10 cellular contexts compared by ENCODE assay signal in the genomic region with DNA sequence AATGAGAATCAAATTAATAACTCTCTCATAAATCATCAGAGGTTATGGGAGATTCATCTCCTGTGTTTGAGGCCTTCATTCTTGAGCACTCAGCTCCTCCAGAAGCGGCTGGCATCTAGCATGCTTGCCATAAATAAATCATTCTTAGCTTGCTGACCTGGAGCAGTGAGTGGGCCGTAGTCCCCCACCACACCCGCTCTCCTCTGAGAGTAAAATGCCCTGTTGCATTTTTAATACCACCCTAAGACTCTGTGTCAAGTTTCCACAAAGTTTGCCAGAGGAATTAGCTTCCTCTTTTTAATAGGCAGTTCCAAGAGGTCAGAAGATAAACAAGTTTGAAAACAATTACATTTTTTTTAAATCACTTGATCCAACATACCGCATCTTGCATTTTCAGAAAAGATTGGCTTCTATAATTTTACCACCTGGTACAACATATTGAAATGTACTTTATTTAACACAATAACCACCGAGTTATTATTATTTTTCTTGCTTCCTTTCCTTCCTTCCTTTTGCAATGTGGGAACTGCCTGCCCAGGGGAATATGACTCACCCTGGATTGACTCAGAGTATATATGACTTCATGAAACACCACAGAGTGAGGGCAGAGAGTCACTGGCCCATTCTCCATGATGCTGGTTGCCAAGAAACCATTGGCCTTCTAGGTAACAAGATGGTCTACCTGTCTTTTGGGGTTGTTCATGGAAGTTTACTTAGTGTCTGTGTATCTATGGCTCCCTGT. TPM values are rescaled to one million over a fixed set of nuclear protein-coding genes. Genes with fewer than 3 reads are reported as not detected.
A peak's percentile ranks its signal among the peaks of the same experiment; 100 is the strongest.
DNase-seq lines count a peak whose midpoint lies in the region; ATAC-seq and TF ChIP-seq lines count a peak whose summit lies in the region.
"Had no signal": no experiment of that assay in that cellular context is flagged by ENCODE, and none has a peak within 500 bp of the region (broad histone marks: within the 10 kb centered on the region; RNA-seq: fewer than 3 reads in every experiment).

No MANE protein-coding gene starts in this region.

- in situ Hi-C loops in astrocyte of the spinal cord (cut with HindIII; ENCODE audit: low sequenced_read_pairs): no loop called here

- H3K4me1 ChIP-seq in right lobe of liver: no peaks in the 10 kb centered on the region

- DNase-seq in 8988T: peak; percentile 13
- peak; percentile 75 for DNase-seq in HPDE6-E6E7 (ENCODE audit: extremely low spot score)
- peak; percentile 90 for DNase-seq in astrocyte of the spinal cord (ENCODE audit: low read depth, low spot score)
- no peak for DNase-seq in right lobe of liver
- no peak for DNase-seq in NK-92 (lab: John Stamatoyannopoulos, UW; ENCODE audit: unreplicated experiment)
- DNase-seq in naive thymus-derived CD8-positive, alpha-beta T cell: no peak
- DNase-seq in NCI-H1436 (lab: John Stamatoyannopoulos, UW): no peak

- no peaks in the 10 kb centered on the region for H3K9me3 ChIP-seq in right lobe of liver

- peaks cover 0 to 2% (median 0%) of the 10 kb centered on the region in 5 donors for H3K27me3 Mint-ChIP-seq in naive thymus-derived CD8-positive, alpha-beta T cell
- H3K27me3 Mint-ChIP-seq: IgD-negative memory B cell had no signal

- no peak overlapping the region for H3K27ac Mint-ChIP-seq in naive thymus-derived CD8-positive, alpha-beta T cell
- H3K27ac Mint-ChIP-seq: IgD-negative memory B cell had no signal

- H3K36me3 Mint-ChIP-seq in naive thymus-derived CD8-positive, alpha-beta T cell: no peaks in the 10 kb centered on the region
- H3K36me3 Mint-ChIP-seq: IgD-negative memory B cell had no signal

- H3K9me3 Mint-ChIP-seq in naive thymus-derived CD8-positive, alpha-beta T cell: no peaks in the 10 kb centered on the region
- H3K9me3 Mint-ChIP-seq: IgD-negative memory B cell had no signal

- TF ChIP-seq CTCF in astrocyte of the spinal cord (IDR thresholded peaks at IDR 0.05; ENCODE audit: low read depth, low read length) (no peak), right lobe of liver (IDR thresholded peaks at IDR 0.05) (no peak)

- ATAC-seq in right lobe of liver: peak; percentile 30 to 89 (median 39)
- ATAC-seq in HG02610 (IDR thresholded peaks at IDR 0.05; ENCODE audit: unreplicated experiment): no peak
- ATAC-seq in naive thymus-derived CD8-positive, alpha-beta T cell: no peak

- H3K4me3 Mint-ChIP-seq in naive thymus-derived CD8-positive, alpha-beta T cell: no peak overlapping the region
- H3K4me3 Mint-ChIP-seq: IgD-negative memory B cell had no signal

- intact Hi-C loops in right lobe of liver (cut with DNase I): no loop called here

- no peaks in the 10 kb centered on the region for H3K36me3 ChIP-seq in right lobe of liver

- H3K4me3 ChIP-seq in astrocyte of the spinal cord (ENCODE audit: low read depth, low read length) (no peak overlapping the region), right lobe of liver (no peak overlapping the region)
- H3K4me3 ChIP-seq: skin epidermis had no signal

- no peaks in the 10 kb centered on the region for H3K4me1 Mint-ChIP-seq in naive thymus-derived CD8-positive, alpha-beta T cell

- POLR2A ChIA-PET in naive thymus-derived CD8-positive, alpha-beta T cell (lab: Charles Lee): no interaction called here

- H3K27me3 ChIP-seq in right lobe of liver: no peaks in the 10 kb centered on the region

- H3K27ac ChIP-seq in right lobe of liver: no peak overlapping the region

- 68% methylated on average over 5 of the region's 5 CpGs for WGBS in right lobe of liver (ENCODE audit: insufficient coverage, low coverage, low lambda C conversion rate, missing lambda C conversion rate)

- TF ChIP-seq POLR2A in right lobe of liver (IDR thresholded peaks at IDR 0.05): no peak

RNA-seq across cellular contexts. Expression of gene CLIC5, which starts 29.4 kb away (rescaled TPM):
- under 1 TPM; 0.18 to 0.42 (median 0.29) TPM for total RNA-seq in right lobe of liver
- 1 to 10 TPM; 1.9 to 2.3 TPM for total RNA-seq in naive thymus-derived CD8-positive, alpha-beta T cell
- under 1 TPM; 0.06 to 0.42 (median 0.29) TPM for polyA plus RNA-seq in naive thymus-derived CD8-positive, alpha-beta T cell

Comparison
In these comparisons a context has a peak if more than half of its experiments do, and no peak if none do; other contexts are left out.
1. DNase-seq: peak in 8988T (single experiment), HPDE6-E6E7 (single experiment) and astrocyte of the spinal cord (single experiment); none in right lobe of liver (0 of 3), NK-92 (single experiment), naive thymus-derived CD8-positive, alpha-beta T cell (0 of 10) and NCI-H1436 (single experiment).
2. ATAC-seq: peak in right lobe of liver (4 of 4); none in HG02610 (single experiment) and naive thymus-derived CD8-positive, alpha-beta T cell (0 of 2).